ENCODE assay signal across 19 cellular contexts in the genomic region with DNA sequence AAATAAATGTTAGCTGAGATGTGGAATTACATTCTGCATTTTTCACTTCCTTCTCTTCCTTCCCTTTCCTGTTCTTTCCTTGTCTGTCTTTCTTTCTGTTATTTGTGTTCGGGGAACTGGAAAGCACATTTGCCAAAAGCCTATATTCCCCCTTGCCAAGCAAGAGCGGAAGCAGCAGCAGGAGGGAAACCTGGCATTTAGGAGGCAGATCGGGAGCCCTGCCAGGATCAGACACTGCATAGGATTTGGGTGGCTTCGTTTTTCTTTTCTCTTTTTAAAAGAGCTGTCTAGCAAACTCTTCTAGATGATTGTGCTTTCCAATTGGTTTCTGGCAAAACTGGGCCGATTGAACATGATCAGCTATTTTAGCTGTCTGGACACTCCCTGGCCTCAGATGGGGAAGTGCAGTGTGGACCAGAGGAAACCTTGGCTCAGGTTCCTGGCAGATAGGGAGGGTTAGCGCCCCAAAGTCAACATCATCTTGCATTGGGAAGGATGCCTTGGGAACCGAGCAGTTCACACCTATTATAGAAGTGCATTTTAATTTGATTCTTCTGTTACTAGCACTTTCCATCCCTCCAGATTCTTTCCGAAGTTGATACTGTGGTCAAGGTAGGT.
DNase-seq lines count a peak whose midpoint lies in the region; ATAC-seq and TF ChIP-seq lines count a peak whose summit lies in the region.
"Had no signal": no experiment of that assay in that cellular context is flagged by ENCODE, and none has a peak within 500 bp of the region (broad histone marks: within the 10 kb centered on the region; RNA-seq: fewer than 3 reads in every experiment).

No MANE protein-coding gene starts in this region.

- peak overlapping the region in 2 of 5 experiments; percentile 7 to 46 for H3K4me3 Mint-ChIP-seq in brain
- no peak overlapping the region for H3K4me3 Mint-ChIP-seq in nephron

- peaks cover 0 to 8% (median 4%) of the 10 kb centered on the region in 5 experiments for H3K9me3 Mint-ChIP-seq in brain
- H3K9me3 Mint-ChIP-seq in nephron = peaks cover 2% of the 10 kb centered on the region

- no peaks in the 10 kb centered on the region for H3K36me3 ChIP-seq in MG63
- H3K36me3 ChIP-seq: SJSA1 had no signal

- H3K9me3 ChIP-seq in MG63 = no peaks in the 10 kb centered on the region
- H3K9me3 ChIP-seq: A549, SJSA1 had no signal

- no peak overlapping the region for H3K27ac ChIP-seq in foreskin keratinocyte
- H3K27ac ChIP-seq: A549, C4-2B, SJSA1 had no signal

- H3K27me3 Mint-ChIP-seq in brain = no peaks in the 10 kb centered on the region
- H3K27me3 Mint-ChIP-seq in nephron (ENCODE audit: low read depth) = no peaks in the 10 kb centered on the region

- peaks cover 48% of the 10 kb centered on the region for H3K4me1 Mint-ChIP-seq in brain
- H3K4me1 Mint-ChIP-seq in nephron = peaks cover 6% of the 10 kb centered on the region

- H3K27ac Mint-ChIP-seq in brain (peak overlapping the region in 4 of 5 experiments; percentile 28 to 88 (median 68)), nephron (peak overlapping the region in 2 of 3 experiments; percentile 1 to 6)

- H3K36me3 Mint-ChIP-seq in brain (no peaks in the 10 kb centered on the region), nephron (ENCODE audit: low read depth) (no peaks in the 10 kb centered on the region)

- TF ChIP-seq CTCF in brain (conservative IDR thresholded peaks at IDR 0.05) (no peak), nephron (IDR thresholded peaks at IDR 0.05; ENCODE audit: unreplicated experiment in 3 of 3) (no peak), foreskin keratinocyte (conservative IDR thresholded peaks at IDR 0.05) (no peak)

- ATAC-seq in GM18511 (IDR thresholded peaks at IDR 0.05; ENCODE audit: unreplicated experiment) = no peak
- ATAC-seq in foreskin keratinocyte = no peak
- no peak for ATAC-seq in HG02642 (IDR thresholded peaks at IDR 0.05; ENCODE audit: poor library complexity, unreplicated experiment)
- ATAC-seq: A549, HCT116 had no signal

- H3K27me3 ChIP-seq in MG63 (no peaks in the 10 kb centered on the region), foreskin keratinocyte (no peaks in the 10 kb centered on the region)
- H3K27me3 ChIP-seq: SJSA1 had no signal

- no peak overlapping the region for H3K4me3 ChIP-seq in MG63
- H3K4me3 ChIP-seq: A549, SJSA1 had no signal

- H3K4me1 ChIP-seq in foreskin keratinocyte = peaks cover 12% of the 10 kb centered on the region
- H3K4me1 ChIP-seq: A549, SJSA1 had no signal

- DNase-seq in Ammon's horn (ENCODE audit: low spot score) = peak; percentile 61
- peak; percentile 47 for DNase-seq in MG63
- no peak for DNase-seq in MV-4-11 (lab: John Stamatoyannopoulos, UW)
- no peak for DNase-seq in foreskin keratinocyte
- DNase-seq: Calu3; DMS79; NCI-H146; NCI-H526 treated with DMSO at 0.1 percent for 48 hours; NK-92 treated with Interleukin-12 subunit alpha and Interleukin-12 subunit beta, amount 100 ng/mL, for 24 hours; OCI-M1; RPMI8226 had no signal

Comparison
In these comparisons a context has a peak if more than half of its experiments do, and no peak if none do; other contexts are left out.
1. DNase-seq: peak in Ammon's horn (single experiment) and MG63 (single experiment); none in MV-4-11 (single experiment) and foreskin keratinocyte (0 of 2).